ENCODE assay signal across 1 cellular context in genomic region chr11:61967924-61968757, GRCh38.
TF ChIP-seq lines count a peak whose summit lies in the region.

No MANE protein-coding gene starts in this region.

TF ChIP-seq in SK-N-SH, 30 proteins besides CTCF, POLR2A, EP300 and RAD21 (continued from another document):
- no peak for TF ChIP-seq REST (IDR thresholded peaks at IDR 0.05; ENCODE audit: low read depth, low read length)
- TF ChIP-seq MAX (IDR thresholded peaks at IDR 0.05; ENCODE audit: low read depth): 0 out of 2 replicates have a peak, but pooled peaks have one; percentile 7
- no peak for TF ChIP-seq MXI1 (IDR thresholded peaks at IDR 0.05; ENCODE audit: low read depth, low read length)
- TF ChIP-seq TAF1 (IDR thresholded peaks at IDR 0.05; ENCODE audit: borderline replicate concordance, low read depth, low read length): peak; percentile 26; the same call in 1 of the 2 replicates
